8 cellular contexts compared by ENCODE assay signal in genomic region chrX:115561605-115562491, GRCh38. TPM values are rescaled to one million over a fixed set of nuclear protein-coding genes. Genes with fewer than 3 reads are reported as not detected.
A peak's percentile ranks its signal among the peaks of the same experiment; 100 is the strongest.
DNase-seq lines count a peak whose midpoint lies in the region; ATAC-seq and TF ChIP-seq lines count a peak whose summit lies in the region.

No MANE protein-coding gene starts in this region.

- H3K27me3 ChIP-seq in CD8-positive, alpha-beta T cell (ENCODE audit: insufficient read depth, low read length): no peaks in the 10 kb centered on the region

- TF ChIP-seq CTCF in CD8-positive, alpha-beta T cell (IDR thresholded peaks at IDR 0.05): no peak

- H3K4me1 ChIP-seq in CD8-positive, alpha-beta T cell (ENCODE audit: insufficient read depth, low read length): no peaks in the 10 kb centered on the region

- intact Hi-C loops in CD8-positive, alpha-beta T cell (cut with DNase I, micrococcal nuclease): no loop called here
- intact Hi-C loops in left ventricle myocardium superior (cut with micrococcal nuclease) (no loop called here), posterior cingulate gyrus (cut with DNase I) (loop anchor here (5.0 to 10.0 kb wide), 2 partner anchors 80 to 227 kb away; no protein-coding TSS in a partner anchor)

- no peak overlapping the region for H3K4me3 ChIP-seq in CD8-positive, alpha-beta T cell (ENCODE audit: low read depth, low read length)

- H3K36me3 Mint-ChIP-seq in CD8-positive, alpha-beta T cell: no peaks in the 10 kb centered on the region
- no peaks in the 10 kb centered on the region for H3K36me3 Mint-ChIP-seq in activated naive CD8-positive, alpha-beta T cell treated with anti-CD3 and anti-CD28 coated beads, Interleukin-2, amount 10 ng/mL, durations not matched to agents 7 days and 5 days
- H3K36me3 Mint-ChIP-seq in activated CD8-positive, alpha-beta memory T cell treated with anti-CD3 and anti-CD28 coated beads, Interleukin-2, amount 10 ng/mL, durations not matched to agents 7 days and 5 days: no peaks in the 10 kb centered on the region

- H3K27ac ChIP-seq in CD8-positive, alpha-beta T cell (ENCODE audit: low read depth, low read length): no peak overlapping the region

- H3K36me3 ChIP-seq in CD8-positive, alpha-beta T cell (ENCODE audit: insufficient read depth, low read length): no peaks in the 10 kb centered on the region

- no peak for DNase-seq in CD8-positive, alpha-beta T cell
- DNase-seq in NCI-H146 (lab: John Stamatoyannopoulos, UW): peak; percentile 73
- peak; percentile 17 for DNase-seq in activated naive CD8-positive, alpha-beta T cell treated with anti-CD3 and anti-CD28 coated beads, Interleukin-2, amount 10 ng/mL, durations not matched to agents 7 days and 5 days
- peak; percentile 62 for DNase-seq in left ventricle myocardium superior
- DNase-seq in posterior cingulate gyrus: peak in 8 of 10 donors; percentile 16 to 91 (median 38)
- DNase-seq in activated CD8-positive, alpha-beta memory T cell treated with anti-CD3 and anti-CD28 coated beads, Interleukin-2, amount 10 ng/mL, durations not matched to agents 7 days and 5 days: no peak
- no peak for DNase-seq in activated CD4-positive, alpha-beta T cell treated with anti-CD3 and anti-CD28 coated beads, Interleukin-2, amount 50 U/mL, for 4 hours

- H3K27ac Mint-ChIP-seq in CD8-positive, alpha-beta T cell: no peak overlapping the region
- no peak overlapping the region for H3K27ac Mint-ChIP-seq in activated naive CD8-positive, alpha-beta T cell treated with anti-CD3 and anti-CD28 coated beads, Interleukin-2, amount 10 ng/mL, durations not matched to agents 7 days and 5 days
- H3K27ac Mint-ChIP-seq in activated CD8-positive, alpha-beta memory T cell treated with anti-CD3 and anti-CD28 coated beads, Interleukin-2, amount 10 ng/mL, durations not matched to agents 7 days and 5 days: no peak overlapping the region

- H3K9me3 ChIP-seq in CD8-positive, alpha-beta T cell (ENCODE audit: low read length): no peaks in the 10 kb centered on the region

- H3K4me3 Mint-ChIP-seq in CD8-positive, alpha-beta T cell: peak overlapping the region; percentile 55
- H3K4me3 Mint-ChIP-seq in activated naive CD8-positive, alpha-beta T cell treated with anti-CD3 and anti-CD28 coated beads, Interleukin-2, amount 10 ng/mL, durations not matched to agents 7 days and 5 days: peak overlapping the region; percentile 66
- H3K4me3 Mint-ChIP-seq in activated CD8-positive, alpha-beta memory T cell treated with anti-CD3 and anti-CD28 coated beads, Interleukin-2, amount 10 ng/mL, durations not matched to agents 7 days and 5 days: no peak overlapping the region

- H3K27me3 Mint-ChIP-seq in CD8-positive, alpha-beta T cell (ENCODE audit: low read depth): peaks cover 8% of the 10 kb centered on the region
- peaks cover 13% of the 10 kb centered on the region for H3K27me3 Mint-ChIP-seq in activated naive CD8-positive, alpha-beta T cell treated with anti-CD3 and anti-CD28 coated beads, Interleukin-2, amount 10 ng/mL, durations not matched to agents 7 days and 5 days
- H3K27me3 Mint-ChIP-seq in activated CD8-positive, alpha-beta memory T cell treated with anti-CD3 and anti-CD28 coated beads, Interleukin-2, amount 10 ng/mL, durations not matched to agents 7 days and 5 days: peaks cover 9% of the 10 kb centered on the region

- H3K9me3 Mint-ChIP-seq in CD8-positive, alpha-beta T cell: no peaks in the 10 kb centered on the region
- no peaks in the 10 kb centered on the region for H3K9me3 Mint-ChIP-seq in activated naive CD8-positive, alpha-beta T cell treated with anti-CD3 and anti-CD28 coated beads, Interleukin-2, amount 10 ng/mL, durations not matched to agents 7 days and 5 days
- no peaks in the 10 kb centered on the region for H3K9me3 Mint-ChIP-seq in activated CD8-positive, alpha-beta memory T cell treated with anti-CD3 and anti-CD28 coated beads, Interleukin-2, amount 10 ng/mL, durations not matched to agents 7 days and 5 days (ENCODE audit: low read depth)

- CTCF ChIA-PET in CD8-positive, alpha-beta T cell (lab: Charles Lee): no interaction called here
- CTCF ChIA-PET in activated CD8-positive, alpha-beta memory T cell treated with anti-CD3 and anti-CD28 coated beads, Interleukin-2, amount 10 ng/mL, durations not matched to agents 7 days and 5 days (lab: Charles Lee): no interaction called here

- ATAC-seq in CD8-positive, alpha-beta T cell: no peak
- peak; percentile 53 for ATAC-seq in GM21529 (IDR thresholded peaks at IDR 0.05; ENCODE audit: unreplicated experiment)
- no peak for ATAC-seq in activated naive CD8-positive, alpha-beta T cell treated with anti-CD3 and anti-CD28 coated beads, Interleukin-2, amount 10 ng/mL, durations not matched to agents 7 days and 5 days (ENCODE audit: low read depth)
- ATAC-seq in left ventricle myocardium superior: peak; percentile 76
- no peak for ATAC-seq in activated CD8-positive, alpha-beta memory T cell treated with anti-CD3 and anti-CD28 coated beads, Interleukin-2, amount 10 ng/mL, durations not matched to agents 7 days and 5 days

- POLR2A ChIA-PET in CD8-positive, alpha-beta T cell (lab: Charles Lee): no interaction called here
- POLR2A ChIA-PET in activated naive CD8-positive, alpha-beta T cell treated with anti-CD3 and anti-CD28 coated beads, Interleukin-2, amount 10 ng/mL, durations not matched to agents 7 days and 5 days (lab: Charles Lee): no interaction called here

- H3K4me1 Mint-ChIP-seq in CD8-positive, alpha-beta T cell (ENCODE audit: low read depth): no peaks in the 10 kb centered on the region
- no peaks in the 10 kb centered on the region for H3K4me1 Mint-ChIP-seq in activated naive CD8-positive, alpha-beta T cell treated with anti-CD3 and anti-CD28 coated beads, Interleukin-2, amount 10 ng/mL, durations not matched to agents 7 days and 5 days
- H3K4me1 Mint-ChIP-seq in activated CD8-positive, alpha-beta memory T cell treated with anti-CD3 and anti-CD28 coated beads, Interleukin-2, amount 10 ng/mL, durations not matched to agents 7 days and 5 days: no peaks in the 10 kb centered on the region

RNA-seq across cellular contexts. Expression of gene PLS3, which starts 0.9 kb away (rescaled TPM):
- total RNA-seq in CD8-positive, alpha-beta T cell: not detected
- under 1 TPM in 1 of 2 experiments, not detected in 1; 0.53 TPM for total RNA-seq in activated naive CD8-positive, alpha-beta T cell treated with anti-CD3 and anti-CD28 coated beads, Interleukin-2, amount 10 ng/mL, durations not matched to agents 7 days and 5 days
- 40.8 TPM for total RNA-seq in left ventricle myocardium superior
- total RNA-seq in activated CD8-positive, alpha-beta memory T cell treated with anti-CD3 and anti-CD28 coated beads, Interleukin-2, amount 10 ng/mL, durations not matched to agents 7 days and 5 days: 1 to 10 TPM in 1 of 2 experiments, under 1 TPM in 1; 0.79 to 3.7 TPM

Comparison
In these comparisons a context has a peak if more than half of its experiments do, and no peak if none do; other contexts are left out.
1. ATAC-seq: peak in GM21529 (single experiment) and left ventricle myocardium superior (single experiment); none in CD8-positive, alpha-beta T cell (single experiment), activated naive CD8-positive, alpha-beta T cell treated with anti-CD3 and anti-CD28 coated beads, Interleukin-2, amount 10 ng/mL, durations not matched to agents 7 days and 5 days (single experiment) and activated CD8-positive, alpha-beta memory T cell treated with anti-CD3 and anti-CD28 coated beads, Interleukin-2, amount 10 ng/mL, durations not matched to agents 7 days and 5 days (single experiment).
2. DNase-seq: peak in NCI-H146 (single experiment), activated naive CD8-positive, alpha-beta T cell treated with anti-CD3 and anti-CD28 coated beads, Interleukin-2, amount 10 ng/mL, durations not matched to agents 7 days and 5 days (single experiment), left ventricle myocardium superior (single experiment) and posterior cingulate gyrus (8 of 10); none in CD8-positive, alpha-beta T cell (0 of 7), activated CD8-positive, alpha-beta memory T cell treated with anti-CD3 and anti-CD28 coated beads, Interleukin-2, amount 10 ng/mL, durations not matched to agents 7 days and 5 days (single experiment) and activated CD4-positive, alpha-beta T cell treated with anti-CD3 and anti-CD28 coated beads, Interleukin-2, amount 50 U/mL, for 4 hours (0 of 2).